12 cellular contexts compared by ENCODE assay signal in genomic region chr13:48561461-48562224, GRCh38. TPM values are rescaled to one million over a fixed set of nuclear protein-coding genes. Genes with fewer than 3 reads are reported as not detected.
DNase-seq lines count a peak whose midpoint lies in the region; ATAC-seq and TF ChIP-seq lines count a peak whose summit lies in the region.
"Had no signal": no experiment of that assay in that cellular context is flagged by ENCODE, and none has a peak within 500 bp of the region (broad histone marks: within the 10 kb centered on the region; RNA-seq: fewer than 3 reads in every experiment).

No MANE protein-coding gene starts in this region.

- intact Hi-C loops in natural killer cell (cut with micrococcal nuclease) = loop anchor here (1.0 to 5.0 kb wide), 5 partner anchors 28 to 1809 kb away; partner anchors contain the start of gene RCBTB2

- H3K27me3 Mint-ChIP-seq in natural killer cell (ENCODE audit: low read depth in 2 of 2) = peaks cover 6 to 17% of the 10 kb centered on the region in 2 donors

- H3K27ac Mint-ChIP-seq in natural killer cell = peak overlapping the region; percentile 52 to 68

- peaks cover 6% of the 10 kb centered on the region; the same call in 1 of the 2 replicates for H4K20me1 ChIP-seq in OCI-LY3 (ENCODE audit: insufficient read depth, low read length)

- DNase-seq in NOMO-1 treated with DMSO at 0.1 percent for 48 hours (lab: John Stamatoyannopoulos, UW; ENCODE audit: unreplicated experiment) (peak; percentile 58), NOMO-1 treated with dmso at 0.1 percent for 144 hours (lab: John Stamatoyannopoulos, UW; ENCODE audit: unreplicated experiment) (no peak), natural killer cell (no peak), NCI-H69 (lab: John Stamatoyannopoulos, UW) (no peak), OCI-M2 (lab: John Stamatoyannopoulos, UW; ENCODE audit: unreplicated experiment) (no peak), hypothalamus (lab: John Stamatoyannopoulos, UW) (no peak)
- DNase-seq: islet precursor cell, NCI-H345, tibial artery had no signal

- ATAC-seq in HG02623 (IDR thresholded peaks at IDR 0.05; ENCODE audit: unreplicated experiment) = peak; percentile 10
- ATAC-seq in natural killer cell = peak; percentile 1 to 40 (median 24)

- no peaks in the 10 kb centered on the region for H3K36me3 Mint-ChIP-seq in natural killer cell
- H3K36me3 Mint-ChIP-seq: activated naive CD4-positive, alpha-beta T cell treated with anti-CD3 and anti-CD28 coated beads, Interleukin-2, amount 50 U/mL, for 24 hours had no signal

- H3K4me1 Mint-ChIP-seq in natural killer cell = peaks cover 54 to 61% of the 10 kb centered on the region in 2 donors

- H3K9me3 ChIP-seq in OCI-LY3 (ENCODE audit: insufficient read depth, low read length) = peaks cover 17% of the 10 kb centered on the region
- H3K9me3 ChIP-seq: tibial artery had no signal

- H3K9me3 Mint-ChIP-seq in natural killer cell = no peaks in the 10 kb centered on the region
- H3K9me3 Mint-ChIP-seq: activated naive CD4-positive, alpha-beta T cell treated with anti-CD3 and anti-CD28 coated beads, Interleukin-2, amount 50 U/mL, for 24 hours had no signal

- H3K9ac ChIP-seq in OCI-LY3 (ENCODE audit: low read length) = no peak overlapping the region

- H3K4me2 ChIP-seq in OCI-LY3 (ENCODE audit: low read length) = peak overlapping the region; percentile 63

- no peak for TF ChIP-seq CTCF in OCI-LY3 (IDR thresholded peaks at IDR 0.05; ENCODE audit: low read depth, low read length)
- TF ChIP-seq CTCF in natural killer cell (IDR thresholded peaks at IDR 0.05) = no peak

- no peaks in the 10 kb centered on the region for H3K79me2 ChIP-seq in OCI-LY3 (ENCODE audit: low read length)

- peaks cover 10% of the 10 kb centered on the region for H3K36me3 ChIP-seq in OCI-LY3 (replicated peaks; ENCODE audit: low read depth, low read length)
- H3K36me3 ChIP-seq: tibial artery had no signal

- peaks cover 40% of the 10 kb centered on the region for H3K4me1 ChIP-seq in OCI-LY3 (ENCODE audit: low read length)
- H3K4me1 ChIP-seq: tibial artery had no signal

- H3K27ac ChIP-seq in OCI-LY3 (ENCODE audit: low read length) = 0 out of 2 replicates have a peak overlapping the region, but pooled peaks have one; percentile 1
- H3K27ac ChIP-seq: tibial artery had no signal

- peak overlapping the region; percentile 11 for H3K4me3 ChIP-seq in OCI-LY3 (ENCODE audit: low read length)
- H3K4me3 ChIP-seq: tibial artery had no signal

- H2AFZ ChIP-seq in OCI-LY3 (ENCODE audit: low read depth, low read length) = no peak overlapping the region

- H3K27me3 ChIP-seq in OCI-LY3 (ENCODE audit: low read depth, low read length) = peaks cover 85% of the 10 kb centered on the region
- H3K27me3 ChIP-seq: tibial artery had no signal

- H3K4me3 Mint-ChIP-seq in natural killer cell = peak overlapping the region; percentile 80

RNA-seq across cellular contexts. Expression of gene RCBTB2, which starts 28.8 kb away (rescaled TPM):
- total RNA-seq in natural killer cell = 10 to 100 TPM; 21.9 to 27.1 (median 24.2) TPM
